Comparison of ENCODE assay signal across 8 cellular contexts in genomic region chr2:64643838-64644219, GRCh38. TPM values are rescaled to one million over a fixed set of nuclear protein-coding genes. Genes with fewer than 3 reads are reported as not detected.
DNase-seq lines count a peak whose midpoint lies in the region; TF ChIP-seq lines count a peak whose summit lies in the region.

No MANE protein-coding gene starts in this region.

- H3K9ac ChIP-seq in KMS-11 = peak overlapping the region; percentile 69

- peaks cover 100% of the 10 kb centered on the region for H3K79me2 ChIP-seq in KMS-11 (ENCODE audit: insufficient read depth, low read depth)
- peaks cover 100% of the 10 kb centered on the region for H3K79me2 ChIP-seq in osteoblast (ENCODE audit: insufficient read depth, low read length)

- no peak for DNase-seq in Calu3
- no peak for DNase-seq in dorsolateral prefrontal cortex
- DNase-seq in osteoblast (ENCODE audit: insufficient read length, low spot score, missing footprints) = no peak
- DNase-seq in NOMO-1 (lab: John Stamatoyannopoulos, UW; ENCODE audit: unreplicated experiment in 2 of 2) = no peak
- no peak for DNase-seq in cerebellum (ENCODE audit: low spot score)
- DNase-seq in OCI-M2 (lab: John Stamatoyannopoulos, UW; ENCODE audit: unreplicated experiment) = no peak
- no peak for DNase-seq in 8988T

- H3K4me1 Mint-ChIP-seq in Calu3 (ENCODE audit: low read depth, unreplicated experiment) = peaks cover 62% of the 10 kb centered on the region

- intact Hi-C loops in Calu3 (cut with micrococcal nuclease; ENCODE audit: unreplicated experiment) = loop anchor here (10.0 kb wide), 1 partner anchor 191 kb away; no protein-coding TSS in a partner anchor
- intact Hi-C loops in dorsolateral prefrontal cortex (cut with DNase I) = loop anchor here (2.0 to 10.0 kb wide), 4 partner anchors 42 to 119 kb away; partner anchors contain the start of gene AFTPH (in 1 of the 2)

- peaks cover 26% of the 10 kb centered on the region for H3K36me3 Mint-ChIP-seq in Calu3 (ENCODE audit: insufficient read depth, unreplicated experiment)

- no peaks in the 10 kb centered on the region for H4K20me1 ChIP-seq in KMS-11 (ENCODE audit: insufficient read depth)
- peaks cover 91% of the 10 kb centered on the region for H4K20me1 ChIP-seq in osteoblast (ENCODE audit: insufficient read depth, low read length)

- H3K4me3 Mint-ChIP-seq in Calu3 (ENCODE audit: low read depth, unreplicated experiment) = peak overlapping the region; percentile 85

- no peaks in the 10 kb centered on the region for H3K9me3 Mint-ChIP-seq in Calu3 (ENCODE audit: low read depth, unreplicated experiment)

- no peaks in the 10 kb centered on the region for H3K9me3 ChIP-seq in osteoblast (ENCODE audit: low read depth, low read length)

- H3K27ac ChIP-seq in KMS-11 (peak overlapping the region; percentile 85), dorsolateral prefrontal cortex (peak overlapping the region in 49 of 59 donors; percentile 1 to 86 (median 78)), osteoblast (ENCODE audit: low read depth, low read length) (peak overlapping the region; percentile 95)

- TF ChIP-seq CTCF in Calu3 (IDR thresholded peaks at IDR 0.05; ENCODE audit: unreplicated experiment) = no peak
- no peak for TF ChIP-seq CTCF in KMS-11 (conservative IDR thresholded peaks at IDR 0.05; ENCODE audit: low read depth, low read length)
- no peak for TF ChIP-seq CTCF in dorsolateral prefrontal cortex (IDR thresholded peaks at IDR 0.05 in 54 of 56, conservative IDR thresholded peaks at IDR 0.05 in 2 of 56; ENCODE audit: low read depth in 1 of 56, partially characterized antibody in 56 of 56)
- no peak for TF ChIP-seq CTCF in osteoblast (IDR thresholded peaks at IDR 0.05; ENCODE audit: extremely low read depth, low read depth, low read length)

- H2AFZ ChIP-seq in KMS-11 (ENCODE audit: low read depth) (peak overlapping the region; percentile 41; the same call in 1 of the 2 replicates), osteoblast (ENCODE audit: low read length) (no peak overlapping the region)

- H3K4me3 ChIP-seq in KMS-11 (IDR thresholded peaks at IDR 0.05; ENCODE audit: insufficient read depth, low read depth, low read length) = no peak overlapping the region
- H3K4me3 ChIP-seq in dorsolateral prefrontal cortex = peak overlapping the region in 23 of 59 donors; percentile 34 to 70 (median 59)
- H3K4me3 ChIP-seq in osteoblast (ENCODE audit: insufficient read depth, low read length) = peak overlapping the region; percentile 65

- H3K4me2 ChIP-seq in KMS-11 = peak overlapping the region; percentile 90
- peak overlapping the region; percentile 95 for H3K4me2 ChIP-seq in osteoblast (ENCODE audit: insufficient read depth, low read length)

- H3K36me3 ChIP-seq in KMS-11 (ENCODE audit: insufficient read depth) (no peaks in the 10 kb centered on the region), osteoblast (ENCODE audit: insufficient read depth, low read length) (peaks cover 8% of the 10 kb centered on the region)

- H3K27me3 Mint-ChIP-seq in Calu3 (ENCODE audit: unreplicated experiment) = no peaks in the 10 kb centered on the region

- CTCF ChIA-PET in Calu3 (lab: Charles Lee) = interaction anchor here (0.8 to 2.9 kb wide), 11 partner anchors 8 to 269 kb away, joined by 3 to 19 read pairs (median 4); partner anchors contain the start of gene SERTAD2

- BruUV-seq in Calu3 (replicated peaks; lab: Mats Ljungman, UMichigan) = no TSS peak

- H3K27me3 ChIP-seq in KMS-11 (ENCODE audit: insufficient read depth, low read depth) (no peaks in the 10 kb centered on the region), dorsolateral prefrontal cortex (no peaks in the 10 kb centered on the region), osteoblast (ENCODE audit: insufficient read depth, low read length) (no peaks in the 10 kb centered on the region)

- H3K4me1 ChIP-seq in KMS-11 (ENCODE audit: low read depth, poor library complexity, severe bottlenecking) (peaks cover 92% of the 10 kb centered on the region), osteoblast (ENCODE audit: insufficient read depth, low read length) (peaks cover 94% of the 10 kb centered on the region)

- peak overlapping the region; percentile 97 for H3K27ac Mint-ChIP-seq in Calu3 (ENCODE audit: unreplicated experiment)

RNA-seq across cellular contexts. Expression of gene SERTAD2, which starts 9.9 kb away (rescaled TPM):
- total RNA-seq in Calu3 (2022) = 19.2 and 19.4 TPM in 2 replicates
- total RNA-seq in dorsolateral prefrontal cortex = 10 to 100 TPM in 116 of 120 experiments, 1 to 10 TPM in 4; 7.8 to 24.8 (median 13.4) TPM
- 24.6 and 26.5 TPM in 2 replicates for total RNA-seq in osteoblast
- 5.8 TPM for total RNA-seq in cerebellum
